In the genomic region with DNA sequence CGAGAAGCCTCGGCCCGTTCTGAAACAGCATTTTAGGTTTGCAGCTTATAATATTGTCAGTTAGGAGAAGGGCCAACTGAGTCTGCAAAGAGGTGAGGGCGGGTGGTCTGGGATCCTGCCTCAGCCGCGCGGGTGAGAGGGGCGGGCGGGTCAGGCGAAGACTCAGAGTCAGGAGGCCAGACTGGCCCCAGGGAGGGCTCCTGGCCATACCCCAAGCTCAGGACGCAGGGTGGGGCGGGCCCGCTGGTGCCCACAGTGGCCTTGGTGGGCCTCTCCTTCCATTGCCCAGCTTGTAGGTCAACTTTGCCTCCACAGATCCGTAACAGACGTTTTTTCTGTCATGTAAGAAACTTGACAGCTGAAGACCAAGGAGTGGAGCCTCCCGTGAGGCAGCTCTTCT, we compare ENCODE assay signal across 24 cellular contexts. TPM values are rescaled to one million over a fixed set of nuclear protein-coding genes. Genes with fewer than 3 reads are reported as not detected.
DNase-seq lines count a peak whose midpoint lies in the region; ATAC-seq lines count a peak whose summit lies in the region.
"Had no signal": no experiment of that assay in that cellular context is flagged by ENCODE, and none has a peak within 500 bp of the region (broad histone marks: within the 10 kb centered on the region; RNA-seq: fewer than 3 reads in every experiment).

No MANE protein-coding gene starts in this region.

- peaks cover 77 to 100% (median 98%) of the 10 kb centered on the region in 11 experiments for H4K20me1 ChIP-seq in BLaER1 treated with 17β-estradiol and CSF1 and Interleukin-3, amounts not matched to agents 10 nM and 100 nM

- intact Hi-C loops in right cardiac atrium (cut with DNase I), result no loop called here

- peaks cover 0 to 96% (median 24%) of the 10 kb centered on the region in 11 experiments; a peak in 17 of 22 replicates for H3K27me3 ChIP-seq in BLaER1 treated with 17β-estradiol and CSF1 and Interleukin-3, amounts not matched to agents 10 nM and 100 nM
- no peaks in the 10 kb centered on the region for H3K27me3 ChIP-seq in neuronal stem cell (ENCODE audit: control insufficient read depth in 3 of 3, insufficient read depth in 3 of 3, low read depth in 1 of 3, low read length in 3 of 3)
- H3K27me3 ChIP-seq in right cardiac atrium (ENCODE audit: control insufficient read depth, insufficient read depth), result no peaks in the 10 kb centered on the region
- H3K27me3 ChIP-seq: cardiac muscle cell, heart right ventricle, left lung, stomach had no signal

- no peak overlapping the region for H4K91ac ChIP-seq in neuronal stem cell (ENCODE audit: low read depth, low read length, poor library complexity)

- no peak overlapping the region for H2AK5ac ChIP-seq in neuronal stem cell (ENCODE audit: low read depth, low read length)

- peaks cover 5% of the 10 kb centered on the region for H3K79me1 ChIP-seq in neuronal stem cell (ENCODE audit: low read depth, low read length)

- no CpG with 5 or more reads among the region's 16 CpGs for WGBS in neuronal stem cell (ENCODE audit: extremely low coverage in 2 of 2, insufficient read length in 2 of 2, insufficient replicate concordance in 1 of 2), 2 donors
- WGBS in right cardiac atrium, result 95% methylated on average over 16 of the region's 16 CpGs

- no peak for DNase-seq in effector memory CD8-positive, alpha-beta T cell
- DNase-seq in neuronal stem cell (ENCODE audit: low spot score) (no peak), NCI-H510A (lab: John Stamatoyannopoulos, UW) (no peak), right cardiac atrium (no peak), NCI-H446 (lab: John Stamatoyannopoulos, UW) (no peak)
- DNase-seq: activated CD8-positive, alpha-beta memory T cell treated with anti-CD3 and anti-CD28 coated beads, Interleukin-2, amount 10 ng/mL, durations not matched to agents 7 days and 5 days; activated effector memory CD4-positive, alpha-beta T cell treated with Interleukin-2 at 50 U/mL for 16 hours; anterior cingulate cortex; Caco-2; heart right ventricle; left lung; NCI-H187; NCI-H748 treated with DMSO at 0.1 percent for 48 hours; stomach; SW 1271; transverse colon had no signal

- no peaks in the 10 kb centered on the region for H3K9me3 Mint-ChIP-seq in effector memory CD8-positive, alpha-beta T cell
- H3K9me3 Mint-ChIP-seq: dendritic cell treated with granulocyte-macrophage colony-stimulating factor and Interleukin-4, amounts not matched to agents 40 ng/mL and 50 ng/mL, for 4 days; neural crest cell had no signal

- H3K4me1 ChIP-seq in BLaER1 treated with 17β-estradiol and CSF1 and Interleukin-3, amounts not matched to agents 10 nM and 100 nM, result peaks cover 89 to 100% (median 100%) of the 10 kb centered on the region in 10 experiments
- H3K4me1 ChIP-seq in neuronal stem cell (ENCODE audit: control insufficient read depth in 2 of 2, insufficient read depth in 1 of 2, low read depth in 1 of 2, low read length in 2 of 2), result peaks cover 0 to 5% of the 10 kb centered on the region in 2 donors
- no peaks in the 10 kb centered on the region for H3K4me1 ChIP-seq in right cardiac atrium (ENCODE audit: control insufficient read depth, insufficient read depth, low read length)
- H3K4me1 ChIP-seq: Caco-2, left lung had no signal

- H3K36me3 ChIP-seq in BLaER1 treated with 17β-estradiol and CSF1 and Interleukin-3, amounts not matched to agents 10 nM and 100 nM, result peaks cover 0 to 22% (median 0%) of the 10 kb centered on the region in 11 experiments; a peak in 9 of 22 replicates
- H3K36me3 ChIP-seq in neuronal stem cell (replicated peaks in 1 of 2; ENCODE audit: control insufficient read depth in 2 of 2, insufficient read depth in 2 of 2, low read length in 2 of 2), result no peaks in the 10 kb centered on the region
- H3K36me3 ChIP-seq: cardiac muscle cell, transverse colon had no signal

- no peak overlapping the region for H2BK15ac ChIP-seq in neuronal stem cell (ENCODE audit: low read length)

- H3K36me3 Mint-ChIP-seq in effector memory CD8-positive, alpha-beta T cell (ENCODE audit: insufficient read depth), result peaks cover 41% of the 10 kb centered on the region

- no peak overlapping the region for H2BK120ac ChIP-seq in neuronal stem cell (ENCODE audit: low read depth, low read length)

- no peak overlapping the region for H2BK12ac ChIP-seq in neuronal stem cell (ENCODE audit: low read length)

- H3K4me2 ChIP-seq in BLaER1 treated with 17β-estradiol and CSF1 and Interleukin-3, amounts not matched to agents 10 nM and 100 nM, result peak overlapping the region; percentile 80 to 100 (median 96)
- H3K4me2 ChIP-seq in neuronal stem cell (ENCODE audit: insufficient read depth, low read length, poor library complexity, severe bottlenecking), result no peak overlapping the region

- H3K23ac ChIP-seq in neuronal stem cell (ENCODE audit: low read depth, low read length, poor library complexity), result no peak overlapping the region

- H3K9me3 ChIP-seq in BLaER1 treated with 17β-estradiol and CSF1 and Interleukin-3, amounts not matched to agents 10 nM and 100 nM (replicated peaks in 1 of 11), result no peaks in the 10 kb centered on the region
- H3K9me3 ChIP-seq in neuronal stem cell (replicated peaks in 1 of 2; ENCODE audit: control insufficient read depth in 2 of 2, insufficient read depth in 1 of 2, low read depth in 1 of 2, low read length in 2 of 2) (no peaks in the 10 kb centered on the region), right cardiac atrium (ENCODE audit: control insufficient read depth, low read length) (no peaks in the 10 kb centered on the region)
- H3K9me3 ChIP-seq: Caco-2, heart right ventricle, left lung, stomach, transverse colon had no signal

- H3K27ac ChIP-seq in BLaER1 treated with 17β-estradiol and CSF1 and Interleukin-3, amounts not matched to agents 10 nM and 100 nM, result peak overlapping the region in 4 of 11 experiments; percentile 46 to 57 (median 55); a peak in 8 of 22 replicates
- H3K27ac ChIP-seq in neuronal stem cell (replicated peaks; ENCODE audit: low read length), result no peak overlapping the region
- H3K27ac ChIP-seq in right cardiac atrium (ENCODE audit: low read length), result no peak overlapping the region
- H3K27ac ChIP-seq: cardiac muscle cell, heart right ventricle, left lung, stomach, transverse colon had no signal

- H3K4me3 Mint-ChIP-seq in effector memory CD8-positive, alpha-beta T cell, result no peak overlapping the region
- H3K4me3 Mint-ChIP-seq: activated CD4-positive, alpha-beta T cell treated with anti-CD3 and anti-CD28 coated beads for 36 hours; activated CD8-positive, alpha-beta memory T cell treated with anti-CD3 and anti-CD28 coated beads, Interleukin-2, amount 10 ng/mL, durations not matched to agents 7 days and 5 days; dendritic cell treated with granulocyte-macrophage colony-stimulating factor and Interleukin-4, amounts not matched to agents 40 ng/mL and 50 ng/mL, for 4 days; HFFc6; neural crest cell had no signal

- H3K4ac ChIP-seq in neuronal stem cell (ENCODE audit: low read length), result no peak overlapping the region

- H3K27ac Mint-ChIP-seq in effector memory CD8-positive, alpha-beta T cell, result peak overlapping the region; percentile 41 to 74
- H3K27ac Mint-ChIP-seq: activated CD8-positive, alpha-beta memory T cell treated with anti-CD3 and anti-CD28 coated beads, Interleukin-2, amount 10 ng/mL, durations not matched to agents 7 days and 5 days; dendritic cell treated with granulocyte-macrophage colony-stimulating factor and Interleukin-4, amounts not matched to agents 40 ng/mL and 50 ng/mL, for 4 days; HFFc6 had no signal

- peak overlapping the region in 4 of 10 experiments; percentile 1 to 14 (median 2); a peak in 3 of 20 replicates for H3K4me3 ChIP-seq in BLaER1 treated with 17β-estradiol and CSF1 and Interleukin-3, amounts not matched to agents 10 nM and 100 nM
- H3K4me3 ChIP-seq in neuronal stem cell (ENCODE audit: low read length in 2 of 2) (no peak overlapping the region), right cardiac atrium (ENCODE audit: low read length) (no peak overlapping the region)
- H3K4me3 ChIP-seq: cardiac muscle cell, heart right ventricle, left lung, stomach, transverse colon had no signal

- ATAC-seq in GM18867 (IDR thresholded peaks at IDR 0.05; ENCODE audit: unreplicated experiment), result peak; percentile 2
- no peak for ATAC-seq in effector memory CD8-positive, alpha-beta T cell (replicated peaks)
- no peak for ATAC-seq in right cardiac atrium
- no peak for ATAC-seq in activated CD4-positive, CD25-positive, alpha-beta regulatory T cell treated with anti-CD3 and anti-CD28 coated beads, Interleukin-2, amount 50 U/mL, for 24 hours
- ATAC-seq: activated CD4-positive, alpha-beta T cell treated with anti-CD3 and anti-CD28 coated beads for 36 hours; activated CD8-positive, alpha-beta memory T cell treated with anti-CD3 and anti-CD28 coated beads, Interleukin-2, amount 10 ng/mL, durations not matched to agents 7 days and 5 days; heart right ventricle; left lung had no signal

- H3K27me3 Mint-ChIP-seq in effector memory CD8-positive, alpha-beta T cell, result no peaks in the 10 kb centered on the region
- H3K27me3 Mint-ChIP-seq: activated CD4-positive, alpha-beta T cell treated with anti-CD3 and anti-CD28 coated beads for 36 hours; activated CD8-positive, alpha-beta memory T cell treated with anti-CD3 and anti-CD28 coated beads, Interleukin-2, amount 10 ng/mL, durations not matched to agents 7 days and 5 days; dendritic cell treated with granulocyte-macrophage colony-stimulating factor and Interleukin-4, amounts not matched to agents 40 ng/mL and 50 ng/mL, for 4 days had no signal

- no peak overlapping the region for H4K8ac ChIP-seq in neuronal stem cell (ENCODE audit: low read depth, low read length)

- peak overlapping the region in 7 of 11 experiments; percentile 4 to 72 (median 53); a peak in 12 of 22 replicates for H3K9ac ChIP-seq in BLaER1 treated with 17β-estradiol and CSF1 and Interleukin-3, amounts not matched to agents 10 nM and 100 nM
- peak overlapping the region; percentile 32 for H3K9ac ChIP-seq in neuronal stem cell (ENCODE audit: low read depth, low read length, poor library complexity)

- peaks cover 27 to 32% of the 10 kb centered on the region in 2 donors for H3K4me1 Mint-ChIP-seq in effector memory CD8-positive, alpha-beta T cell (ENCODE audit: low read depth in 2 of 2)
- H3K4me1 Mint-ChIP-seq: neural crest cell had no signal

- H2BK5ac ChIP-seq in neuronal stem cell (ENCODE audit: low read length), result no peak overlapping the region

- H3K14ac ChIP-seq in neuronal stem cell (ENCODE audit: low read length), result no peak overlapping the region

- H2AFZ ChIP-seq in neuronal stem cell (ENCODE audit: low read length), result no peak overlapping the region

- H3K18ac ChIP-seq in neuronal stem cell (ENCODE audit: low read length), result peak overlapping the region; percentile 27

RNA-seq across cellular contexts. Expression of a gene that starts 42.9 kb away (rescaled TPM):
- 4.7 TPM for polyA plus RNA-seq in neuronal stem cell (2013, experiment 1 of 2)
- 5.2 TPM for polyA plus RNA-seq in neuronal stem cell (2013, experiment 2 of 2)
- 10 to 100 TPM; 20.1 to 25.3 (median 20.8) TPM for total RNA-seq in right cardiac atrium
- polyA plus RNA-seq in right cardiac atrium, result 14.7 TPM
